In the genomic region with DNA sequence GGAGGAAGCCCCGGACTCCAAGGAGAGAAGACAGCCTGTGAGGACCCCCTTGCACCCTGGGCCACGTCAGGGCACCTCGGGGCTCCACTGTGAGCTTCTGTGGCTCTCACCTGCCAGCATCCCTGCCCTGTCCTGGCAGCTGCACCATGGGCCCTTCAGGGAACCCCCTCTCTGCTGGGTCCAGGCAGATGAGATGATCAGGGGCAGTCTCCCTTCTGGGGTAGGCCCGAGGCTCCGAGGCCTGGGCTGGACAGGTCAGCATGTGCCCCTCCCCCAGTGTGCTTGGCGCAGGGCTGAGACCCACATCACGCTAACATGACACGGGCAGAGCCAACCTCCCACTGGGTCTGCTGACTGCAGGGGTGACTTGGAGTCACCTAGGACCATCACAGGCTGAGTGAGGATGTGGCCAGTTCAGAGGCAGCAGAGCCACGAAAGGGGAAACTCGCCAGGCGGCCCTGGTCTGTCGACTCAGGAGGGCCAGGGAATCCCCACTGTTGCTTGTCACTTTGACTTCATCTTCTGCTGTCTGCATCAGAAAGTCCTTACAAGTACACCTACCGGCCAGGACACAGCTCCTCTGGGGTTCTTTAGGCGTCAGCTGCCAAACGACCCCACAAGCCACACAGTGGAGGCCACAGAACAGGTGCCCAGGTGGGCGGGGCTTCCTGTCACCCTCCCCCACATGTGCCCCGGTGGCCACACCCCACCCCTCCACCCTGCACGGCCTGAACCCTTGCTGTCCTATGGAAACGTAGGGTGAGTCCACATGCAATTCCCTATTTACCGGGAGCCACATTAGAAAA, we compare ENCODE assay signal across 1 cellular context.
TF ChIP-seq lines count a peak whose summit lies in the region.

No MANE protein-coding gene starts in this region.

TF ChIP-seq in IMR-90, 13 proteins besides CTCF, POLR2A, EP300 and RAD21:
- TF ChIP-seq CEBPB (IDR thresholded peaks at IDR 0.05; ENCODE audit: low read depth, low read length), result no peak
- no peak for TF ChIP-seq MXI1 (IDR thresholded peaks at IDR 0.05; ENCODE audit: borderline replicate concordance, low read depth, low read length)
- TF ChIP-seq BHLHE40 (IDR thresholded peaks at IDR 0.05; ENCODE audit: low read depth, low read length), result no peak
- TF ChIP-seq RCOR1 (IDR thresholded peaks at IDR 0.05; ENCODE audit: insufficient replicate concordance, low read length), result no peak
- no peak for TF ChIP-seq CHD1 (IDR thresholded peaks at IDR 0.05; ENCODE audit: low read depth, low read length)
- no peak for TF ChIP-seq MAFK (IDR thresholded peaks at IDR 0.05; ENCODE audit: low read depth, low read length)
- TF ChIP-seq RFX5 (IDR thresholded peaks at IDR 0.05; ENCODE audit: low read depth, low read length), result no peak
- no peak for TF ChIP-seq SMC3 (IDR thresholded peaks at IDR 0.05; ENCODE audit: low read depth, low read length)
- TF ChIP-seq, protein P1, sequence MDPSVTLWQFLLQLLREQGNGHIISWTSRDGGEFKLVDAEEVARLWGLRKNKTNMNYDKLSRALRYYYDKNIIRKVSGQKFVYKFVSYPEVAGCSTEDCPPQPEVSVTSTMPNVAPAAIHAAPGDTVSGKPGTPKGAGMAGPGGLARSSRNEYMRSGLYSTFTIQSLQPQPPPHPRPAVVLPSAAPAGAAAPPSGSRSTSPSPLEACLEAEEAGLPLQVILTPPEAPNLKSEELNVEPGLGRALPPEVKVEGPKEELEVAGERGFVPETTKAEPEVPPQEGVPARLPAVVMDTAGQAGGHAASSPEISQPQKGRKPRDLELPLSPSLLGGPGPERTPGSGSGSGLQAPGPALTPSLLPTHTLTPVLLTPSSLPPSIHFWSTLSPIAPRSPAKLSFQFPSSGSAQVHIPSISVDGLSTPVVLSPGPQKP (IDR thresholded peaks at IDR 0.05; ENCODE audit: borderline replicate concordance, low read depth, low read length), result no peak
- no peak for TF ChIP-seq MAZ (IDR thresholded peaks at IDR 0.05; ENCODE audit: borderline replicate concordance, low read depth, low read length)
- TF ChIP-seq, protein P2, sequence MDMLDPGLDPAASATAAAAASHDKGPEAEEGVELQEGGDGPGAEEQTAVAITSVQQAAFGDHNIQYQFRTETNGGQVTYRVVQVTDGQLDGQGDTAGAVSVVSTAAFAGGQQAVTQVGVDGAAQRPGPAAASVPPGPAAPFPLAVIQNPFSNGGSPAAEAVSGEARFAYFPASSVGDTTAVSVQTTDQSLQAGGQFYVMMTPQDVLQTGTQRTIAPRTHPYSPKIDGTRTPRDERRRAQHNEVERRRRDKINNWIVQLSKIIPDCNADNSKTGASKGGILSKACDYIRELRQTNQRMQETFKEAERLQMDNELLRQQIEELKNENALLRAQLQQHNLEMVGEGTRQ (IDR thresholded peaks at IDR 0.05; ENCODE audit: low read depth, low read length), result no peak
- no peak for TF ChIP-seq FOS (IDR thresholded peaks at IDR 0.05; ENCODE audit: low read depth, low read length)
- TF ChIP-seq NFE2L2 (IDR thresholded peaks at IDR 0.05; ENCODE audit: low read depth, low read length), result no peak
